In genomic region chr12:57590892-57591566, GRCh38 we compare ENCODE assay signal across 1 cellular context.
TF ChIP-seq lines count a peak whose summit lies in the region.

Gene PIP4K2C, plus strand, starts transcription at chr12:57591192. Its CDS starts 98 bp downstream, at chr12:57591290.

TF ChIP-seq in HepG2, 621 proteins besides CTCF, POLR2A, EP300 and RAD21 (continued from another document and continues in another):
- TF ChIP-seq ZBED4 (CRISPR knock-in tag; IDR thresholded peaks at IDR 0.05; ENCODE audit: borderline replicate concordance) = no peak
- no peak for TF ChIP-seq TRIM24 (CRISPR knock-in tag; IDR thresholded peaks at IDR 0.05)
- TF ChIP-seq KDM5A (IDR thresholded peaks at IDR 0.05; ENCODE audit: borderline replicate concordance, low read length) = no peak
- no peak for TF ChIP-seq ZC3H13 (CRISPR knock-in tag; IDR thresholded peaks at IDR 0.05)
- no peak for TF ChIP-seq ZNF564 (CRISPR knock-in tag; IDR thresholded peaks at IDR 0.05)
- peak; percentile 72 for TF ChIP-seq HNRNPK (IDR thresholded peaks at IDR 0.05; ENCODE audit: low read depth, low read length, poor library complexity, severe bottlenecking)
- 0 out of 2 replicates have a peak, but pooled peaks have one; percentile 49 for TF ChIP-seq MTF2 (CRISPR knock-in tag; IDR thresholded peaks at IDR 0.05; ENCODE audit: borderline replicate concordance)
- no peak for TF ChIP-seq HNRNPUL1 (IDR thresholded peaks at IDR 0.05; ENCODE audit: low read depth, low read length)
- no peak for TF ChIP-seq HNRNPL (IDR thresholded peaks at IDR 0.05; ENCODE audit: low read depth, low read length)
- peak; percentile 77; the same call in 1 of the 2 replicates for TF ChIP-seq GMEB1 (CRISPR knock-in tag; IDR thresholded peaks at IDR 0.05; ENCODE audit: borderline replicate concordance)
- TF ChIP-seq ZNF646 (CRISPR knock-in tag; IDR thresholded peaks at IDR 0.05) = no peak
- TF ChIP-seq ZBTB1 (CRISPR knock-in tag; IDR thresholded peaks at IDR 0.05; ENCODE audit: borderline replicate concordance) = no peak
- TF ChIP-seq NKX3-1 (CRISPR knock-in tag; IDR thresholded peaks at IDR 0.05) = no peak
- no peak for TF ChIP-seq PHF5A (CRISPR knock-in tag; IDR thresholded peaks at IDR 0.05; ENCODE audit: low read depth, unreplicated experiment)
- TF ChIP-seq HMG20B (CRISPR knock-in tag; conservative IDR thresholded peaks at IDR 0.05) = no peak
- no peak for TF ChIP-seq ZNF224 (CRISPR knock-in tag; IDR thresholded peaks at IDR 0.05)
- no peak for TF ChIP-seq ZNF619 (CRISPR knock-in tag; IDR thresholded peaks at IDR 0.05)
- TF ChIP-seq ZNF768 (CRISPR knock-in tag; IDR thresholded peaks at IDR 0.05) = no peak; the same call in 1 of the 2 replicates
- no peak for TF ChIP-seq IKZF1 (IDR thresholded peaks at IDR 0.05)
- no peak for TF ChIP-seq TCF7 (IDR thresholded peaks at IDR 0.05; ENCODE audit: low read depth)
- no peak for TF ChIP-seq ZNF713 (CRISPR knock-in tag; IDR thresholded peaks at IDR 0.05)
- TF ChIP-seq SOX6 (IDR thresholded peaks at IDR 0.05) = no peak
- TF ChIP-seq SOX6 (CRISPR knock-in tag; IDR thresholded peaks at IDR 0.05) = peak; percentile 40
- peak; percentile 95 for TF ChIP-seq HINFP (CRISPR knock-in tag; IDR thresholded peaks at IDR 0.05; ENCODE audit: low read depth)
- TF ChIP-seq TAF1 (CRISPR knock-in tag; IDR thresholded peaks at IDR 0.05) = peak; percentile 67
- TF ChIP-seq JUND (CRISPR knock-in tag; IDR thresholded peaks at IDR 0.05) = no peak
- TF ChIP-seq SKIL (CRISPR knock-in tag; IDR thresholded peaks at IDR 0.05; ENCODE audit: borderline replicate concordance) = no peak
- peak; percentile 86; the same call in 1 of the 2 replicates for TF ChIP-seq ZNF510 (CRISPR knock-in tag; IDR thresholded peaks at IDR 0.05; ENCODE audit: low read depth)
- TF ChIP-seq KLF13 (CRISPR knock-in tag; IDR thresholded peaks at IDR 0.05) = no peak
- peak; percentile 31 for TF ChIP-seq TBL1XR1 (IDR thresholded peaks at IDR 0.05; ENCODE audit: borderline replicate concordance, low read length, partially characterized antibody)
- TF ChIP-seq ZNF367 (CRISPR knock-in tag; IDR thresholded peaks at IDR 0.05; ENCODE audit: borderline replicate concordance) = no peak
- peak; percentile 39; the same call in 1 of the 2 replicates for TF ChIP-seq ZBTB38 (CRISPR knock-in tag; IDR thresholded peaks at IDR 0.05)
- TF ChIP-seq CREBL2 (CRISPR knock-in tag; IDR thresholded peaks at IDR 0.05; ENCODE audit: borderline replicate concordance) = 0 out of 2 replicates have a peak, but pooled peaks have one; percentile 29
- no peak for TF ChIP-seq DBP (CRISPR knock-in tag; IDR thresholded peaks at IDR 0.05; ENCODE audit: not compliant biosample characterization)
- 0 out of 2 replicates have a peak, but pooled peaks have one; percentile 59 for TF ChIP-seq SRY (CRISPR knock-in tag; IDR thresholded peaks at IDR 0.05)
- TF ChIP-seq XBP1 (CRISPR knock-in tag; IDR thresholded peaks at IDR 0.05) = no peak
- no peak for TF ChIP-seq GATA4 (IDR thresholded peaks at IDR 0.05; ENCODE audit: borderline replicate concordance, low read depth)
- no peak; the same call in 1 of the 2 replicates for TF ChIP-seq KDM4B (CRISPR knock-in tag; IDR thresholded peaks at IDR 0.05)
- no peak for TF ChIP-seq TEF (CRISPR knock-in tag; IDR thresholded peaks at IDR 0.05)
- TF ChIP-seq IRX3 (CRISPR knock-in tag; IDR thresholded peaks at IDR 0.05; ENCODE audit: borderline replicate concordance, low read depth) = no peak
- no peak for TF ChIP-seq ZNF552 (CRISPR knock-in tag; IDR thresholded peaks at IDR 0.05; ENCODE audit: borderline replicate concordance)
- TF ChIP-seq CERS6 (CRISPR knock-in tag; IDR thresholded peaks at IDR 0.05) = no peak
- TF ChIP-seq RBM39 (IDR thresholded peaks at IDR 0.05; ENCODE audit: low read depth, low read length, poor library complexity, severe bottlenecking) = peak; percentile 71
- 0 out of 2 replicates have a peak, but pooled peaks have one; percentile 28 for TF ChIP-seq ATF5 (CRISPR knock-in tag; IDR thresholded peaks at IDR 0.05; ENCODE audit: low read depth)
- no peak; the same call in 1 of the 2 replicates for TF ChIP-seq RXRA (CRISPR knock-in tag; IDR thresholded peaks at IDR 0.05)
